In genomic region chr12:110565919-110566871, GRCh38 we compare ENCODE assay signal across 9 cellular contexts. TPM values are rescaled to one million over a fixed set of nuclear protein-coding genes. Genes with fewer than 3 reads are reported as not detected.
DNase-seq lines count a peak whose midpoint lies in the region; ATAC-seq, FAIRE-seq and TF ChIP-seq lines count a peak whose summit lies in the region.
"Had no signal": no experiment of that assay in that cellular context is flagged by ENCODE, and none has a peak within 500 bp of the region (broad histone marks: within the 10 kb centered on the region; RNA-seq: fewer than 3 reads in every experiment).

No MANE protein-coding gene starts in this region.

- no peak for DNase-seq in HCT116 (ENCODE audit: low read depth, low spot score)
- DNase-seq in astrocyte (ENCODE audit: low read depth), result no peak
- DNase-seq in memory B cell (ENCODE audit: low spot score in 2 of 2), result no peak
- DNase-seq in MV-4-11 (lab: John Stamatoyannopoulos, UW), result no peak
- no peak for DNase-seq in osteoblast (ENCODE audit: insufficient read length, low spot score, missing footprints)
- no peak for DNase-seq in T1000 (lab: John Stamatoyannopoulos, UW)

- POLR2A ChIA-PET in HCT116 (lab: Charles Lee), result interaction anchor here (1.4 kb wide), 1 partner anchor 10 kb away, joined by 5 read pairs; no protein-coding TSS in a partner anchor

- H3K27ac Mint-ChIP-seq in astrocyte (ENCODE audit: unreplicated experiment) (peak overlapping the region; percentile 48), memory B cell (peak overlapping the region; percentile 84)

- ATAC-seq in HCT116, result peak; percentile 52
- no peak for ATAC-seq in memory B cell (ENCODE audit: low read depth)
- no peak for ATAC-seq in HG02981 (IDR thresholded peaks at IDR 0.05; ENCODE audit: unreplicated experiment)

- H3K4me1 Mint-ChIP-seq in astrocyte (ENCODE audit: low read depth, unreplicated experiment) (peaks cover 12% of the 10 kb centered on the region), memory B cell (peaks cover 34% of the 10 kb centered on the region)

- TF ChIP-seq RAD21 in HCT116 (IDR thresholded peaks at IDR 0.05; ENCODE audit: low read depth), result no peak

- H3K79me2 ChIP-seq in ACC112 (ENCODE audit: control insufficient read depth, insufficient read depth, low read length, unreplicated experiment) (peaks cover 63% of the 10 kb centered on the region), HCT116 (ENCODE audit: insufficient read depth, low read length) (peaks cover 86% of the 10 kb centered on the region), astrocyte (ENCODE audit: insufficient read depth, low read length) (peaks cover 59% of the 10 kb centered on the region), osteoblast (ENCODE audit: insufficient read depth, low read length) (peaks cover 64% of the 10 kb centered on the region)

- peak overlapping the region; percentile 29 for H3K4me2 ChIP-seq in HCT116 (ENCODE audit: low read length)
- no peak overlapping the region for H3K4me2 ChIP-seq in astrocyte (ENCODE audit: low read length)
- no peak overlapping the region for H3K4me2 ChIP-seq in osteoblast (ENCODE audit: insufficient read depth, low read length)

- no peak for FAIRE-seq in astrocyte (lab: Jason Lieb, UNC)

- RAD21 ChIA-PET in HCT116 (lab: Charles Lee; ENCODE audit: low non-redundant PET in 1 of 2, low total read pairs in 2 of 2, uncharacterized antibody in 2 of 2, unreplicated experiment in 2 of 2), result no interaction called here

- H3K4me3 Mint-ChIP-seq in astrocyte (ENCODE audit: unreplicated experiment) (peak overlapping the region; percentile 27), memory B cell (peak overlapping the region; percentile 14)

- peaks cover 34% of the 10 kb centered on the region for H3K4me1 ChIP-seq in ACC112 (ENCODE audit: control insufficient read depth, insufficient read depth, low read length, unreplicated experiment)
- H3K4me1 ChIP-seq in HCT116 (ENCODE audit: control insufficient read depth in 1 of 2, insufficient read depth in 2 of 2, low read length in 2 of 2), result peaks cover 2 to 38% of the 10 kb centered on the region in 2 experiments; a peak in 2 of 4 replicates
- H3K4me1 ChIP-seq in astrocyte (ENCODE audit: insufficient read depth, low read length), result peaks cover 14% of the 10 kb centered on the region
- H3K4me1 ChIP-seq in osteoblast (ENCODE audit: insufficient read depth, low read length), result peaks cover 16% of the 10 kb centered on the region

- H3K36me3 ChIP-seq in ACC112 (ENCODE audit: insufficient read depth, low read length) (peaks cover 5% of the 10 kb centered on the region), HCT116 (ENCODE audit: control insufficient read depth in 1 of 2, insufficient read depth in 2 of 2, low read length in 2 of 2) (peaks cover 0 to 3% of the 10 kb centered on the region in 2 experiments; a peak in 1 of 4 replicates), astrocyte (ENCODE audit: insufficient read depth, low read length) (no peaks in the 10 kb centered on the region), osteoblast (ENCODE audit: insufficient read depth, low read length) (no peaks in the 10 kb centered on the region)

- no TSS peak for BruUV-seq in HCT116 (replicated peaks; lab: Mats Ljungman, UMichigan)

- H3K27me3 ChIP-seq in ACC112 (ENCODE audit: insufficient read depth, low read length), result no peaks in the 10 kb centered on the region
- no peaks in the 10 kb centered on the region for H3K27me3 ChIP-seq in HCT116 (ENCODE audit: insufficient read depth, low read length)
- no peaks in the 10 kb centered on the region for H3K27me3 ChIP-seq in astrocyte (ENCODE audit: insufficient read depth, low read length)
- no peaks in the 10 kb centered on the region for H3K27me3 ChIP-seq in osteoblast (ENCODE audit: insufficient read depth, low read length)
- H3K27me3 ChIP-seq: SJSA1 had no signal

- CTCF ChIA-PET in HCT116 (lab: Charles Lee), result interaction anchor here (1.1 kb wide), 1 partner anchor 8 kb away, joined by 3 read pairs; no protein-coding TSS in a partner anchor

- H3K36me3 Mint-ChIP-seq in astrocyte (ENCODE audit: low read depth, unreplicated experiment) (peaks cover 9% of the 10 kb centered on the region), memory B cell (peaks cover 16% of the 10 kb centered on the region)

- H3K9me3 Mint-ChIP-seq in astrocyte (ENCODE audit: unreplicated experiment) (peaks cover 20% of the 10 kb centered on the region), memory B cell (peaks cover 5% of the 10 kb centered on the region)

- TF ChIP-seq CTCF in HCT116 (IDR thresholded peaks at IDR 0.05 in 2 of 3, conservative IDR thresholded peaks at IDR 0.05 in 1 of 3; ENCODE audit: borderline replicate concordance in 1 of 3, insufficient read depth in 1 of 3, low read depth in 2 of 3, low read length in 2 of 3), result no peak
- TF ChIP-seq CTCF in astrocyte (IDR thresholded peaks at IDR 0.05; ENCODE audit: insufficient read depth, low read depth, low read length), result no peak
- TF ChIP-seq CTCF in osteoblast (IDR thresholded peaks at IDR 0.05; ENCODE audit: extremely low read depth, low read depth, low read length), result no peak

- intact Hi-C loops in HCT116 (cut with micrococcal nuclease), result no loop called here

- H3K4me3 ChIP-seq in ACC112 (ENCODE audit: low read depth, low read length), result no peak overlapping the region
- H3K4me3 ChIP-seq in HCT116 (replicated peaks in 1 of 2; ENCODE audit: low read depth in 1 of 2, low read length in 2 of 2), result no peak overlapping the region
- no peak overlapping the region for H3K4me3 ChIP-seq in astrocyte (ENCODE audit: insufficient read depth, low read depth, low read length)
- H3K4me3 ChIP-seq in osteoblast (ENCODE audit: insufficient read depth, low read length), result no peak overlapping the region
- H3K4me3 ChIP-seq: SJSA1 had no signal

- H3K27me3 Mint-ChIP-seq in astrocyte (ENCODE audit: low read depth, unreplicated experiment) (no peaks in the 10 kb centered on the region), memory B cell (no peaks in the 10 kb centered on the region)

- H4K20me1 ChIP-seq in HCT116 (ENCODE audit: insufficient read depth), result peaks cover 6% of the 10 kb centered on the region; the same call in 1 of the 2 replicates
- peaks cover 46% of the 10 kb centered on the region for H4K20me1 ChIP-seq in astrocyte (ENCODE audit: insufficient read depth, low read length)
- H4K20me1 ChIP-seq in osteoblast (ENCODE audit: insufficient read depth, low read length), result peaks cover 23% of the 10 kb centered on the region

- peak overlapping the region; percentile 28; the same call in 1 of the 2 replicates for H3K27ac ChIP-seq in ACC112 (ENCODE audit: low read depth, low read length)
- no peak overlapping the region for H3K27ac ChIP-seq in HCT116 (ENCODE audit: low read depth, low read length)
- peak overlapping the region; percentile 0 for H3K27ac ChIP-seq in astrocyte (ENCODE audit: low read depth, low read length)
- no peak overlapping the region for H3K27ac ChIP-seq in osteoblast (ENCODE audit: low read depth, low read length)
- H3K27ac ChIP-seq: SJSA1 had no signal

- H2AFZ ChIP-seq in ACC112 (ENCODE audit: low read length, unreplicated experiment), result no peak overlapping the region
- H2AFZ ChIP-seq in HCT116 (ENCODE audit: low read depth, low read length, poor library complexity, severe bottlenecking), result no peak overlapping the region
- H2AFZ ChIP-seq in astrocyte (ENCODE audit: low read depth, low read length), result no peak overlapping the region
- H2AFZ ChIP-seq in osteoblast (ENCODE audit: low read length), result no peak overlapping the region

- TF ChIP-seq POLR2A in HCT116 (IDR thresholded peaks at IDR 0.05; ENCODE audit: borderline replicate concordance, extremely low read depth, insufficient read depth, insufficient read length), result no peak

- H3K9me3 ChIP-seq in HCT116 (ENCODE audit: control insufficient read depth in 1 of 2, insufficient read depth in 1 of 2, low read depth in 1 of 2, low read length in 2 of 2) (peaks cover 0 to 4% of the 10 kb centered on the region in 2 experiments; a peak in 1 of 4 replicates), astrocyte (ENCODE audit: insufficient read depth, low read depth, low read length) (no peaks in the 10 kb centered on the region), osteoblast (ENCODE audit: low read depth, low read length) (no peaks in the 10 kb centered on the region)

- H3K9me2 ChIP-seq in HCT116 (ENCODE audit: insufficient read depth), result no peaks in the 10 kb centered on the region

- H3K9ac ChIP-seq in HCT116 (ENCODE audit: low read length) (peak overlapping the region; percentile 25), astrocyte (ENCODE audit: low read length) (no peak overlapping the region)

TF ChIP-seq in HCT116, 20 proteins besides CTCF, POLR2A, EP300 and RAD21:
- TF ChIP-seq EGR1 (IDR thresholded peaks at IDR 0.05; ENCODE audit: low read depth) (no peak), CEBPB (IDR thresholded peaks at IDR 0.05; ENCODE audit: low read depth) (0 out of 2 replicates have a peak, but pooled peaks have one; percentile 2), SP1 (IDR thresholded peaks at IDR 0.05; ENCODE audit: low read depth) (peak; percentile 19; the same call in 1 of the 2 replicates)

RNA-seq across cellular contexts. Expression of gene PPTC7, which starts 16.9 kb away (rescaled TPM):
- 25.2 TPM for total RNA-seq in HCT116 (2021; ENCODE audit: unreplicated experiment)
- polyA plus RNA-seq in HCT116 (2012), result 15.0 and 15.4 TPM in 2 replicates
- total RNA-seq in astrocyte, result 14.9 and 16.6 TPM in 2 replicates
- 7.6 and 8.5 TPM in 2 replicates for total RNA-seq in osteoblast

RNA-seq across cellular contexts. Expression of gene TCTN1, which starts 47.7 kb away (rescaled TPM):
- 27.0 TPM for total RNA-seq in HCT116 (2021; ENCODE audit: unreplicated experiment)
- polyA plus RNA-seq in HCT116 (2012), result 15.6 and 20.4 TPM in 2 replicates
- total RNA-seq in astrocyte, result 22.6 and 32.0 TPM in 2 replicates
- 45.2 and 61.9 TPM in 2 replicates for total RNA-seq in osteoblast

Comparison
In these comparisons a context has a peak if more than half of its experiments do, and no peak if none do; other contexts are left out.
1. H3K27ac ChIP-seq: peak in ACC112 (single experiment) and astrocyte (single experiment); none in HCT116 (single experiment) and osteoblast (single experiment).